In the genomic region with DNA sequence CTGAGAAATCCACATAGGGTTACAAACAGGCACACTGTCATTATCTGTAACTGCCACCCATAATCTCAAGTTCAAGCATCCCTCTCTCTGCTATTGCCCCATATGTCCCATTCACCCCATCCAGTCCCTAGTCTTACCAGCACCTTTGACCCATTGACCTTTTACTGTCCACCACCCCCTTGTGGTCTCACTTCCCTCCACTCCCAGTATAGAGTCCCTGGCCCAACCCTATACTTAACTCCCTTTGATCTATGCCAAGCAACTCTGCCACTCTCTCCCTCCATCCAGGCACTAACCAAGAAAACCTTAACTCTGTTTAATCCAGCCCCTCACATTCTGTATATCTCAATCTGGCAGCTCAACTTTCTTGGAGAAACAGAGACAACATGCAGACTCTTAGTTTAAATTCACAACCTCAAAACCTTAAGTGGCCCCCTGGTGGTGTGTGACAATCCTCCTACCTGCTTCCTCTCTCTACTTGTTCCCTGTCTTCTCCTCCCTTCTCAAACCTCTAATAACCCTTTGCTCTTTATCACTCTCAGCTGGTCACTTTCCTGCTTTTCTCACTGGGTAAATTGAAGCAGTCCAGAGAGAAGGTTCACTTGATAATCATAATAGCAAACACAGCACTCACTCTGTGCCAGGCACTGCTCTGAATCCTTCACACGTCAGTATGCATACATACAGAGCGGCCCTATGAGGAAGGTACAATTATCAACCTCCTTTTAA, we compare ENCODE assay signal across 9 cellular contexts.
DNase-seq lines count a peak whose midpoint lies in the region; ATAC-seq, FAIRE-seq and TF ChIP-seq lines count a peak whose summit lies in the region.
"Had no signal": no experiment of that assay in that cellular context is flagged by ENCODE, and none has a peak within 500 bp of the region (broad histone marks: within the 10 kb centered on the region; RNA-seq: fewer than 3 reads in every experiment).

No MANE protein-coding gene starts in this region.

- no peaks in the 10 kb centered on the region for H3K36me3 ChIP-seq in breast epithelium
- H3K36me3 ChIP-seq in bronchial epithelial cell (ENCODE audit: control insufficient read depth, insufficient read depth, low read length): no peaks in the 10 kb centered on the region
- H3K36me3 ChIP-seq in stomach: peaks cover 0 to 8% (median 3%) of the 10 kb centered on the region in 4 donors

- no peak overlapping the region for H3K4me3 Mint-ChIP-seq in MCF 10A (ENCODE audit: unreplicated experiment)
- H3K4me3 Mint-ChIP-seq: central memory CD8-positive, alpha-beta T cell had no signal

- WGBS in stomach, 5 donors: 29 to 73% (median 49%) methylated on average over 2 of the region's 2 CpGs

- H3K9me3 Mint-ChIP-seq in MCF 10A (ENCODE audit: unreplicated experiment): peaks cover 5% of the 10 kb centered on the region
- H3K9me3 Mint-ChIP-seq: central memory CD8-positive, alpha-beta T cell had no signal

- no peak overlapping the region for H3K27ac Mint-ChIP-seq in MCF 10A (ENCODE audit: low read depth, unreplicated experiment)

- H3K27me3 Mint-ChIP-seq in MCF 10A (ENCODE audit: insufficient read depth, unreplicated experiment): no peaks in the 10 kb centered on the region

- no peak for TF ChIP-seq EP300 in stomach (IDR thresholded peaks at IDR 0.05)

- no peak for FAIRE-seq in bronchial epithelial cell (lab: Jason Lieb, UNC)

- peak; percentile 14 for DNase-seq in MCF 10A (ENCODE audit: unreplicated experiment)
- DNase-seq in breast epithelium (ENCODE audit: low spot score in 2 of 2): no peak
- DNase-seq in NCI-H69 (lab: John Stamatoyannopoulos, UW): peak; percentile 9
- DNase-seq in bronchial epithelial cell (ENCODE audit: low read depth): no peak
- peak; percentile 36 for DNase-seq in stomach

- H3K4me3 ChIP-seq in breast epithelium (no peak overlapping the region), bronchial epithelial cell (ENCODE audit: low read depth, low read length) (no peak overlapping the region), stomach (no peak overlapping the region)

- TF ChIP-seq CTCF in MCF 10A (IDR thresholded peaks at IDR 0.05; ENCODE audit: unreplicated experiment): peak; percentile 24
- no peak for TF ChIP-seq CTCF in breast epithelium (IDR thresholded peaks at IDR 0.05)
- TF ChIP-seq CTCF in bronchial epithelial cell (IDR thresholded peaks at IDR 0.05; ENCODE audit: insufficient read depth, low read length, severe bottlenecking): peak; percentile 42
- no peak for TF ChIP-seq CTCF in stomach (IDR thresholded peaks at IDR 0.05)

- H3K27ac ChIP-seq in breast epithelium (no peak overlapping the region), stomach (no peak overlapping the region)

- intact Hi-C loops in MCF 10A (cut with micrococcal nuclease) (no loop called here), breast epithelium (cut with DNase I; ENCODE audit: low total_unique reads) (no loop called here), stomach (cut with DNase I; ENCODE audit: low total_unique reads) (no loop called here)

- BruUV-seq in MCF 10A (replicated peaks; lab: Mats Ljungman, UMichigan): no TSS peak

- H3K4me1 Mint-ChIP-seq in MCF 10A (ENCODE audit: insufficient read depth, unreplicated experiment): peaks cover 13% of the 10 kb centered on the region
- H3K4me1 Mint-ChIP-seq: central memory CD8-positive, alpha-beta T cell had no signal

- H3K36me3 Mint-ChIP-seq in MCF 10A (ENCODE audit: insufficient read depth, unreplicated experiment): peaks cover 33% of the 10 kb centered on the region

- POLR2A ChIA-PET in MCF 10A (lab: Yijun Ruan, JAX): interaction anchor here (0.6 kb wide), 1 partner anchor 132 kb away, joined by 3 read pairs; no protein-coding TSS in a partner anchor

- CTCF ChIA-PET in MCF 10A (lab: Yijun Ruan, JAX): interaction anchor here (0.6 kb wide), 2 partner anchors 129 to 612 kb away, joined by 3 read pairs; no protein-coding TSS in a partner anchor

- no peaks in the 10 kb centered on the region for H3K9me3 ChIP-seq in breast epithelium
- H3K9me3 ChIP-seq in stomach: no peaks in the 10 kb centered on the region

- no peaks in the 10 kb centered on the region for H3K27me3 ChIP-seq in breast epithelium
- no peaks in the 10 kb centered on the region for H3K27me3 ChIP-seq in bronchial epithelial cell (ENCODE audit: control insufficient read depth, insufficient read depth, low read length)
- no peaks in the 10 kb centered on the region for H3K27me3 ChIP-seq in stomach

- ATAC-seq in GM18511 (IDR thresholded peaks at IDR 0.05; ENCODE audit: unreplicated experiment) (no peak), GM21447 (IDR thresholded peaks at IDR 0.05; ENCODE audit: unreplicated experiment) (no peak), HG02970 (IDR thresholded peaks at IDR 0.05; ENCODE audit: low FRiP score, unreplicated experiment) (no peak)

- no peak for TF ChIP-seq POLR2A in breast epithelium (IDR thresholded peaks at IDR 0.05)
- no peak for TF ChIP-seq POLR2A in stomach (IDR thresholded peaks at IDR 0.05)

- H3K4me1 ChIP-seq in breast epithelium (no peaks in the 10 kb centered on the region), stomach (no peaks in the 10 kb centered on the region)

Comparison
In these comparisons a context has a peak if more than half of its experiments do, and no peak if none do; other contexts are left out.
1. DNase-seq: peak in MCF 10A (single experiment), NCI-H69 (single experiment) and stomach (single experiment); none in breast epithelium (0 of 2) and bronchial epithelial cell (single experiment).
2. CTCF ChIP-seq: peak in MCF 10A (single experiment) and bronchial epithelial cell (single experiment); none in breast epithelium (0 of 3) and stomach (0 of 7).